In genomic region chr4:7999695-8000094, GRCh38 we compare ENCODE assay signal across 24 cellular contexts.
DNase-seq lines count a peak whose midpoint lies in the region; TF ChIP-seq lines count a peak whose summit lies in the region.
"Had no signal": no experiment of that assay in that cellular context is flagged by ENCODE, and none has a peak within 500 bp of the region (broad histone marks: within the 10 kb centered on the region; RNA-seq: fewer than 3 reads in every experiment).

No MANE protein-coding gene starts in this region.

- H3K27ac ChIP-seq in osteoblast (ENCODE audit: low read depth, low read length) (no peak overlapping the region), smooth muscle cell (ENCODE audit: low read depth) (no peak overlapping the region)
- H3K27ac ChIP-seq: BLaER1 had no signal

- H3K27me3 Mint-ChIP-seq in chondrocyte (ENCODE audit: low read depth): peaks cover 24% of the 10 kb centered on the region
- H3K27me3 Mint-ChIP-seq: CD4-positive, alpha-beta memory T cell; CD4-positive, CD25-positive, alpha-beta regulatory T cell had no signal

- no peaks in the 10 kb centered on the region for H3F3A ChIP-seq in smooth muscle cell (ENCODE audit: low read depth)

- no peaks in the 10 kb centered on the region for H3K9me3 ChIP-seq in osteoblast (ENCODE audit: low read depth, low read length)
- no peaks in the 10 kb centered on the region for H3K9me3 ChIP-seq in smooth muscle cell (replicated peaks; ENCODE audit: low read depth)
- H3K9me3 ChIP-seq: BE2C, BLaER1 had no signal

- DNase-seq in chondrocyte (ENCODE audit: low spot score): peak; percentile 88
- peak; percentile 44 for DNase-seq in islet precursor cell
- peak; percentile 43 for DNase-seq in osteoblast (ENCODE audit: insufficient read length, low spot score, missing footprints)
- no peak for DNase-seq in HuH-7.5 (ENCODE audit: low spot score)
- no peak for DNase-seq in activated naive CD4-positive, alpha-beta T cell treated with Interleukin-2 at 50 U/mL for 16 hours
- no peak for DNase-seq in smooth muscle cell (lab: John Stamatoyannopoulos, UW; ENCODE audit: unreplicated experiment)
- DNase-seq: 8988T; ACHN; BE2C; C1 segment of cervical spinal cord; CD4-positive, alpha-beta memory T cell; CD4-positive, CD25-positive, alpha-beta regulatory T cell; CD8-positive, alpha-beta memory T cell; COR-L47; DMS 273 treated with DMSO at 0.1 percent for 48 hours; DMS153; DMS53; DMS79; DND-41; EL; GDM1 had no signal

- H2AFZ ChIP-seq in osteoblast (ENCODE audit: low read length): no peak overlapping the region
- no peak overlapping the region for H2AFZ ChIP-seq in smooth muscle cell (ENCODE audit: low read depth)

- H3K27ac Mint-ChIP-seq in chondrocyte (ENCODE audit: unreplicated experiment): no peak overlapping the region
- H3K27ac Mint-ChIP-seq: CD4-positive, alpha-beta memory T cell; CD4-positive, CD25-positive, alpha-beta regulatory T cell had no signal

- no peaks in the 10 kb centered on the region for H3K4me1 Mint-ChIP-seq in chondrocyte (ENCODE audit: low read depth)
- H3K4me1 Mint-ChIP-seq: CD14-positive monocyte; CD4-positive, alpha-beta memory T cell; CD4-positive, CD25-positive, alpha-beta regulatory T cell; CD8-positive, alpha-beta memory T cell had no signal

- no peak overlapping the region for H3K9ac ChIP-seq in smooth muscle cell (ENCODE audit: low read depth)
- H3K9ac ChIP-seq: BLaER1 had no signal

- no peak overlapping the region for H3K4me2 ChIP-seq in osteoblast (ENCODE audit: insufficient read depth, low read length)
- no peak overlapping the region for H3K4me2 ChIP-seq in smooth muscle cell
- H3K4me2 ChIP-seq: BLaER1 had no signal

- no peaks in the 10 kb centered on the region for H4K20me1 ChIP-seq in osteoblast (ENCODE audit: insufficient read depth, low read length)
- no peaks in the 10 kb centered on the region for H4K20me1 ChIP-seq in smooth muscle cell (ENCODE audit: low read depth)
- H4K20me1 ChIP-seq: BLaER1 had no signal

- peaks cover 37% of the 10 kb centered on the region for H3K27me3 ChIP-seq in osteoblast (ENCODE audit: insufficient read depth, low read length)
- H3K27me3 ChIP-seq in smooth muscle cell (ENCODE audit: low read depth): no peaks in the 10 kb centered on the region
- H3K27me3 ChIP-seq: BE2C, BLaER1 had no signal

- no peak overlapping the region for H3K4me3 Mint-ChIP-seq in chondrocyte (ENCODE audit: unreplicated experiment)
- H3K4me3 Mint-ChIP-seq: CD14-positive monocyte; CD4-positive, alpha-beta memory T cell; CD4-positive, CD25-positive, alpha-beta regulatory T cell had no signal

- 97% methylated on average over 8 of the region's 8 CpGs for WGBS in smooth muscle cell (ENCODE audit: low lambda C conversion rate)

- H3K9me3 Mint-ChIP-seq in chondrocyte (ENCODE audit: low read depth): no peaks in the 10 kb centered on the region
- H3K9me3 Mint-ChIP-seq: CD4-positive, CD25-positive, alpha-beta regulatory T cell had no signal

- TF ChIP-seq CTCF in chondrocyte (IDR thresholded peaks at IDR 0.05) (no peak), osteoblast (IDR thresholded peaks at IDR 0.05; ENCODE audit: extremely low read depth, low read depth, low read length) (no peak), smooth muscle cell (IDR thresholded peaks at IDR 0.05; ENCODE audit: borderline replicate concordance, insufficient read depth, poor library complexity, severe bottlenecking) (no peak)

- H3K36me3 ChIP-seq in osteoblast (ENCODE audit: insufficient read depth, low read length) (no peaks in the 10 kb centered on the region), smooth muscle cell (ENCODE audit: low read depth) (no peaks in the 10 kb centered on the region)
- H3K36me3 ChIP-seq: BE2C, BLaER1 had no signal

- no peaks in the 10 kb centered on the region for H3K79me2 ChIP-seq in osteoblast (ENCODE audit: insufficient read depth, low read length)
- H3K79me2 ChIP-seq in smooth muscle cell (ENCODE audit: low read depth): no peaks in the 10 kb centered on the region

- H3K4me1 ChIP-seq in osteoblast (ENCODE audit: insufficient read depth, low read length) (no peaks in the 10 kb centered on the region), smooth muscle cell (ENCODE audit: low read depth) (no peaks in the 10 kb centered on the region)
- H3K4me1 ChIP-seq: BE2C had no signal

- no peaks in the 10 kb centered on the region for H3K36me3 Mint-ChIP-seq in chondrocyte (ENCODE audit: low read depth)
- H3K36me3 Mint-ChIP-seq: CD14-positive monocyte; CD4-positive, CD25-positive, alpha-beta regulatory T cell had no signal

- H3K4me3 ChIP-seq in osteoblast (ENCODE audit: insufficient read depth, low read length): no peak overlapping the region
- no peak overlapping the region for H3K4me3 ChIP-seq in smooth muscle cell
- H3K4me3 ChIP-seq: BLaER1, GM12878 had no signal

Comparison
In these comparisons a context has a peak if more than half of its experiments do, and no peak if none do; other contexts are left out.
1. DNase-seq: peak in chondrocyte (single experiment), islet precursor cell (single experiment) and osteoblast (single experiment); none in HuH-7.5 (single experiment), activated naive CD4-positive, alpha-beta T cell treated with Interleukin-2 at 50 U/mL for 16 hours (single experiment) and smooth muscle cell (single experiment).